ENCODE assay signal across 19 cellular contexts in the genomic region with DNA sequence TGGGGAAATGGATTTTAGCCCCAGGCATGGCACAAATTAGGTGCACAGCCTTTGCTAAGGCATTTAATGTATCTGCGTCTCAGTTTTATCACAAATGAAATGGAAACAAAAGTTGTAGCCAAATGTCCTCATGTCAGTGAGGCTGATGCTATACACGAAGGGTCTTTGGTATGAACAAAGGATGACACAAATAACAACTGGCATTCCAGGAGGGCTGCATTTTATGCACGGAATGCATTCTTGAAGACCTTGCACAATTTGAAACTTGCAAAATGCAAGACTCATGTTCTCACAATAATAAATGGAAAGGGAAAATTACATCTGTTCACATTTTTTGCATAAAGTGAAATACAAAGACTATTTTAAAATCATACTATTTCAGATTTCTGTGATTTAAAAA.
A peak's percentile ranks its signal among the peaks of the same experiment; 100 is the strongest.
DNase-seq lines count a peak whose midpoint lies in the region; ATAC-seq and TF ChIP-seq lines count a peak whose summit lies in the region.
"Had no signal": no experiment of that assay in that cellular context is flagged by ENCODE, and none has a peak within 500 bp of the region (broad histone marks: within the 10 kb centered on the region; RNA-seq: fewer than 3 reads in every experiment).

No MANE protein-coding gene starts in this region.

- TF ChIP-seq POLR2A in esophagus muscularis mucosa (IDR thresholded peaks at IDR 0.05; ENCODE audit: low read depth): no peak
- no peak for TF ChIP-seq POLR2A in lower leg skin (IDR thresholded peaks at IDR 0.05)

- no peak overlapping the region for H2AK5ac ChIP-seq in trophoblast cell (ENCODE audit: low read length)

- no peak overlapping the region for H3K14ac ChIP-seq in trophoblast cell (ENCODE audit: low read length)

- TF ChIP-seq CTCF in esophagus muscularis mucosa (IDR thresholded peaks at IDR 0.05): no peak
- TF ChIP-seq CTCF in lower leg skin (IDR thresholded peaks at IDR 0.05): no peak

- DNase-seq in adipocyte (ENCODE audit: low read depth): peak; percentile 27
- peak; percentile 29 for DNase-seq in esophagus muscularis mucosa (ENCODE audit: extremely low spot score)
- DNase-seq in trophoblast cell: peak; percentile 60 to 92
- DNase-seq in ACHN: no peak
- no peak for DNase-seq in lower leg skin (ENCODE audit: low spot score in 2 of 2)
- DNase-seq in NCI-H1694 (lab: John Stamatoyannopoulos, UW): no peak
- DNase-seq: 8988T; Caco-2; CD4-positive, CD25-positive, alpha-beta regulatory T cell; CD8-positive, alpha-beta T cell; DMS153; DND-41; GOT3; HFFc6 had no signal

- no peak overlapping the region for H3K4me2 ChIP-seq in trophoblast cell (ENCODE audit: low read length)
- H3K4me2 ChIP-seq: A549, BLaER1 had no signal

- no peaks in the 10 kb centered on the region for H3K9me3 ChIP-seq in adipocyte (ENCODE audit: control insufficient read depth, low read length)
- H3K9me3 ChIP-seq in esophagus muscularis mucosa: no peaks in the 10 kb centered on the region
- H3K9me3 ChIP-seq in trophoblast cell (ENCODE audit: insufficient read depth, low read depth, low read length): no peaks in the 10 kb centered on the region
- H3K9me3 ChIP-seq: BLaER1, Caco-2, HAP-1 had no signal

- no peak for ATAC-seq in HG03571 (IDR thresholded peaks at IDR 0.05; ENCODE audit: unreplicated experiment)
- ATAC-seq: A549; CD8-positive, alpha-beta T cell had no signal

- H3K27ac ChIP-seq in esophagus muscularis mucosa (replicated peaks in 1 of 4): no peak overlapping the region
- H3K27ac ChIP-seq in trophoblast cell (ENCODE audit: low read depth, low read length): no peak overlapping the region
- H3K27ac ChIP-seq: A549, BLaER1, C4-2B had no signal

- 78% methylated on average over 3 of the region's 3 CpGs for WGBS in esophagus muscularis mucosa
- no CpG with 5 or more reads among the region's 3 CpGs for WGBS in trophoblast cell (ENCODE audit: extremely low coverage, insufficient coverage, insufficient read length)
- 82 to 85% methylated on average over 3 of the region's 3 CpGs for WGBS in lower leg skin, 2 donors

- no peak overlapping the region for H4K12ac ChIP-seq in trophoblast cell (ENCODE audit: low read depth, low read length)

- H4K8ac ChIP-seq in trophoblast cell (ENCODE audit: low read depth, low read length): no peak overlapping the region

- H4K91ac ChIP-seq in trophoblast cell (ENCODE audit: low read depth, low read length): no peak overlapping the region

- H3K4me1 ChIP-seq in adipocyte (ENCODE audit: control insufficient read depth, insufficient read depth, low read length): no peaks in the 10 kb centered on the region
- H3K4me1 ChIP-seq in esophagus muscularis mucosa: no peaks in the 10 kb centered on the region
- no peaks in the 10 kb centered on the region for H3K4me1 ChIP-seq in trophoblast cell (ENCODE audit: control insufficient read depth in 1 of 2, insufficient read depth in 2 of 2, low read length in 2 of 2)
- H3K4me1 ChIP-seq: A549, BLaER1, Caco-2, HAP-1 had no signal

- H3K23ac ChIP-seq in trophoblast cell (ENCODE audit: low read length): no peak overlapping the region

- peaks cover under 1% of the 10 kb centered on the region for H3K27me3 ChIP-seq in adipocyte (replicated peaks; ENCODE audit: control insufficient read depth, insufficient read depth, low read length)
- peaks cover 0 to 5% (median 0%) of the 10 kb centered on the region in 4 donors for H3K27me3 ChIP-seq in esophagus muscularis mucosa
- H3K27me3 ChIP-seq in trophoblast cell (ENCODE audit: insufficient read depth, low read length): no peaks in the 10 kb centered on the region
- H3K27me3 ChIP-seq: BLaER1 had no signal

- H2AFZ ChIP-seq in trophoblast cell (ENCODE audit: insufficient read depth, low read length, poor library complexity): no peak overlapping the region

- H3K9ac ChIP-seq in adipocyte (ENCODE audit: low read length) (no peak overlapping the region), trophoblast cell (ENCODE audit: low read length) (no peak overlapping the region)
- H3K9ac ChIP-seq: BLaER1 had no signal

- no peaks in the 10 kb centered on the region for H3K36me3 ChIP-seq in adipocyte (ENCODE audit: control insufficient read depth, insufficient read depth, low read length, severe bottlenecking)
- H3K36me3 ChIP-seq in esophagus muscularis mucosa: no peaks in the 10 kb centered on the region
- H3K36me3 ChIP-seq in trophoblast cell (ENCODE audit: control insufficient read depth in 1 of 2, insufficient read depth in 2 of 2, low read length in 2 of 2): no peaks in the 10 kb centered on the region
- H3K36me3 ChIP-seq: BLaER1, HAP-1 had no signal

- H3K4ac ChIP-seq in trophoblast cell (ENCODE audit: low read depth, low read length): no peak overlapping the region

- TF ChIP-seq EP300 in esophagus muscularis mucosa (IDR thresholded peaks at IDR 0.05): no peak

- intact Hi-C loops in esophagus muscularis mucosa (cut with DNase I) (no loop called here), lower leg skin (cut with DNase I; ENCODE audit: low total_unique reads) (loop anchor here (10.0 kb wide), 1 partner anchor 57 kb away; no protein-coding TSS in a partner anchor)

- no peak overlapping the region for H2BK12ac ChIP-seq in trophoblast cell (ENCODE audit: low read length)

- no peaks in the 10 kb centered on the region for H3K79me1 ChIP-seq in trophoblast cell (ENCODE audit: low read length)

- H3K18ac ChIP-seq in trophoblast cell (ENCODE audit: low read length): no peak overlapping the region

- H2BK5ac ChIP-seq in trophoblast cell (ENCODE audit: low read depth, low read length, poor library complexity): no peak overlapping the region

- no peak overlapping the region for H2BK120ac ChIP-seq in trophoblast cell (ENCODE audit: insufficient read depth, low read length, poor library complexity)

- no peaks in the 10 kb centered on the region for H3K79me2 ChIP-seq in trophoblast cell (ENCODE audit: control insufficient read depth, insufficient read depth, low read length, poor library complexity)

- no peak overlapping the region for H3K4me3 ChIP-seq in adipocyte (ENCODE audit: low read length)
- H3K4me3 ChIP-seq in esophagus muscularis mucosa: no peak overlapping the region
- no peak overlapping the region for H3K4me3 ChIP-seq in trophoblast cell (ENCODE audit: low read depth, low read length)
- H3K4me3 ChIP-seq in lower leg skin (ENCODE audit: low read depth, poor library complexity, severe bottlenecking): no peak overlapping the region
- H3K4me3 ChIP-seq: A549, BLaER1, HAP-1 had no signal

- in situ Hi-C loops in ACHN (cut with HindIII; ENCODE audit: low pct_ligation_motif_present, low pct_unique_long_range_greater_than_20kb, low sequenced_read_pairs): no loop called here

Comparison
In these comparisons a context has a peak if more than half of its experiments do, and no peak if none do; other contexts are left out.
1. DNase-seq: peak in adipocyte (single experiment), esophagus muscularis mucosa (single experiment) and trophoblast cell (2 of 2); none in ACHN (single experiment), lower leg skin (0 of 2) and NCI-H1694 (single experiment).